In the genomic region with DNA sequence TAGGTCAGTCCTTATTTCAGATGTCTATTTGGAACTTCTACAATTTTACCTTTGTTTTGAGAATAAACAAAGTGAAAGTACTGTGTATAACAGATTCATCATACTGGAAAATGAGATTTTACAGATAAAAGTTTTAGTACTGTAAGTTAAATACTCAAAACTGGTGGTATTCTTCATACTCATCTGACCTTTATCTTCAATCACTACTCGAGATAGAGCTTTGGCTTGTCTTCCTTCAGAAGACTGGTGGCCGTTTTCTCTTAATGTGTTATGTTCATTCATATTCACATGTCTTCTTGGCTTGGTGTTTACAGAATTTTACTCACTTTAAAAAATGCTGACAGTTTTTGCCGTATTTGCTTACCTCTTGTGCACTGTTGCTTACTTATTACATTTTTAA, we compare ENCODE assay signal across 8 cellular contexts. TPM values are rescaled to one million over a fixed set of nuclear protein-coding genes. Genes with fewer than 3 reads are reported as not detected.
DNase-seq lines count a peak whose midpoint lies in the region; ATAC-seq and TF ChIP-seq lines count a peak whose summit lies in the region.

No MANE protein-coding gene starts in this region.

- TF ChIP-seq CTCF in DOHH2 (IDR thresholded peaks at IDR 0.05; ENCODE audit: low read depth, low read length, poor library complexity, severe bottlenecking) (no peak), osteoblast (IDR thresholded peaks at IDR 0.05; ENCODE audit: extremely low read depth, low read depth, low read length) (no peak)

- peak overlapping the region; percentile 87 for H3K27ac ChIP-seq in DOHH2 (ENCODE audit: low read depth, low read length)
- no peak overlapping the region for H3K27ac ChIP-seq in osteoblast (ENCODE audit: low read depth, low read length)
- no peak overlapping the region for H3K27ac ChIP-seq in caudate nucleus (ENCODE audit: low read depth, low read length)

- H3K79me2 ChIP-seq in DOHH2 (ENCODE audit: control insufficient read depth, low read length) (peaks cover 74% of the 10 kb centered on the region), osteoblast (ENCODE audit: insufficient read depth, low read length) (peaks cover 64% of the 10 kb centered on the region)

- H3K4me1 ChIP-seq in DOHH2 (ENCODE audit: control insufficient read depth, low read length) = peaks cover 40% of the 10 kb centered on the region
- peaks cover 21% of the 10 kb centered on the region for H3K4me1 ChIP-seq in osteoblast (ENCODE audit: insufficient read depth, low read length)

- H4K20me1 ChIP-seq in DOHH2 (ENCODE audit: control insufficient read depth, insufficient read depth, low read depth, low read length) = no peaks in the 10 kb centered on the region
- peaks cover 30% of the 10 kb centered on the region for H4K20me1 ChIP-seq in osteoblast (ENCODE audit: insufficient read depth, low read length)

- DNase-seq in NAMALWA (ENCODE audit: low spot score) (peak; percentile 55), osteoblast (ENCODE audit: insufficient read length, low spot score, missing footprints) (no peak), DMS79 (lab: John Stamatoyannopoulos, UW) (no peak), caudate nucleus (lab: John Stamatoyannopoulos, UW) (no peak)

- no peaks in the 10 kb centered on the region for H3K9me3 ChIP-seq in DOHH2 (ENCODE audit: control insufficient read depth, insufficient read depth, low read length)
- H3K9me3 ChIP-seq in osteoblast (ENCODE audit: low read depth, low read length) = no peaks in the 10 kb centered on the region

- H3K4me3 Mint-ChIP-seq in dendritic cell treated with granulocyte-macrophage colony-stimulating factor and Interleukin-4, amounts not matched to agents 40 ng/mL and 50 ng/mL, for 4 days = peak overlapping the region; percentile 51

- no peak overlapping the region for H3K27ac Mint-ChIP-seq in dendritic cell treated with granulocyte-macrophage colony-stimulating factor and Interleukin-4, amounts not matched to agents 40 ng/mL and 50 ng/mL, for 4 days

- H3K4me1 Mint-ChIP-seq in dendritic cell treated with granulocyte-macrophage colony-stimulating factor and Interleukin-4, amounts not matched to agents 40 ng/mL and 50 ng/mL, for 4 days (ENCODE audit: low read depth) = peaks cover 48% of the 10 kb centered on the region

- H3K36me3 Mint-ChIP-seq in dendritic cell treated with granulocyte-macrophage colony-stimulating factor and Interleukin-4, amounts not matched to agents 40 ng/mL and 50 ng/mL, for 4 days (ENCODE audit: low read depth) = peaks cover 10% of the 10 kb centered on the region

- H3K36me3 ChIP-seq in DOHH2 (ENCODE audit: control insufficient read depth, low read length) (peaks cover 14% of the 10 kb centered on the region), osteoblast (ENCODE audit: insufficient read depth, low read length) (no peaks in the 10 kb centered on the region)

- H3F3A ChIP-seq in DOHH2 (ENCODE audit: control insufficient read depth, insufficient read depth) = peaks cover 19% of the 10 kb centered on the region

- H3K4me2 ChIP-seq in DOHH2 (ENCODE audit: low read length) (peak overlapping the region; percentile 81), osteoblast (ENCODE audit: insufficient read depth, low read length) (peak overlapping the region; percentile 89)

- intact Hi-C loops in dendritic cell treated with granulocyte-macrophage colony-stimulating factor and Interleukin-4, amounts not matched to agents 40 ng/mL and 50 ng/mL, for 4 days (cut with micrococcal nuclease) = loop anchor here (5.0 to 10.0 kb wide), 2 partner anchors 211 to 541 kb away; a partner anchor contains a TSS

- H3K9me3 Mint-ChIP-seq in dendritic cell treated with granulocyte-macrophage colony-stimulating factor and Interleukin-4, amounts not matched to agents 40 ng/mL and 50 ng/mL, for 4 days = no peaks in the 10 kb centered on the region

- no peaks in the 10 kb centered on the region for H3K9me2 ChIP-seq in DOHH2 (replicated peaks; ENCODE audit: control insufficient read depth, low read length)

- H3K4me3 ChIP-seq in DOHH2 (ENCODE audit: low read length) = peak overlapping the region; percentile 97
- H3K4me3 ChIP-seq in osteoblast (ENCODE audit: insufficient read depth, low read length) = peak overlapping the region; percentile 89

- no peak overlapping the region for H2AFZ ChIP-seq in osteoblast (ENCODE audit: low read length)

- H3K27me3 Mint-ChIP-seq in dendritic cell treated with granulocyte-macrophage colony-stimulating factor and Interleukin-4, amounts not matched to agents 40 ng/mL and 50 ng/mL, for 4 days = no peaks in the 10 kb centered on the region

- ATAC-seq in GM18861 (IDR thresholded peaks at IDR 0.05; ENCODE audit: unreplicated experiment) (no peak), HG03442 (IDR thresholded peaks at IDR 0.05; ENCODE audit: unreplicated experiment) (no peak)

- H3K27me3 ChIP-seq in DOHH2 (ENCODE audit: control insufficient read depth, low read length) = no peaks in the 10 kb centered on the region
- H3K27me3 ChIP-seq in osteoblast (ENCODE audit: insufficient read depth, low read length) = no peaks in the 10 kb centered on the region

RNA-seq across cellular contexts. Expression of a gene that starts 2.1 kb away (rescaled TPM):
- total RNA-seq in osteoblast = 21.2 and 23.5 TPM in 2 replicates
